Comparison of ENCODE assay signal across 16 cellular contexts in genomic region chr4:100016191-100016590, GRCh38.
"Had no signal": no experiment of that assay in that cellular context is flagged by ENCODE, and none has a peak within 500 bp of the region (broad histone marks: within the 10 kb centered on the region; RNA-seq: fewer than 3 reads in every experiment).

No MANE protein-coding gene starts in this region.

- H3K4me3 ChIP-seq: adrenal gland, tibial nerve, vagina had no signal

- H3K27me3 ChIP-seq: adrenal gland, brain microvascular endothelial cell, tibial nerve, vagina had no signal

- H3K36me3 ChIP-seq: adrenal gland, brain microvascular endothelial cell, tibial nerve, vagina had no signal

- DNase-seq: activated naive CD4-positive, alpha-beta T cell treated with anti-CD3 and anti-CD28 coated beads, Interleukin-2, amount 50 U/mL, for 16 hours; activated T-cell treated with anti-CD3 and anti-CD28 coated beads, Interleukin-2, amount 50 U/mL, for 24 hours; adrenal gland; brain microvascular endothelial cell; cortex of kidney; effector memory CD8-positive, alpha-beta T cell; naive thymus-derived CD8-positive, alpha-beta T cell; stimulated activated CD4-positive, alpha-beta T cell treated with anti-CD3 and anti-CD28 coated beads, Interleukin-12 subunit alpha, Interleukin-12 subunit beta, amount 100 ng/mL, for 4 hours; T-cell; T-helper 9 cell had no signal

- H3K9me3 ChIP-seq: adrenal gland, tibial nerve, vagina had no signal

- ATAC-seq: activated CD4-positive, CD25-positive, alpha-beta regulatory T cell treated with anti-CD3 and anti-CD28 coated beads, Interleukin-2, amount 50 U/mL, for 24 hours; effector memory CD8-positive, alpha-beta T cell; left lobe of liver; naive thymus-derived CD8-positive, alpha-beta T cell; stimulated activated memory B cell treated with anti-CD40 and anti-IgM and Interleukin-4, amounts not matched to agents 10 μg/mL and 1 μg/mL and 100 μg/mL, for 72 hours; T-cell had no signal

- H3K4me1 ChIP-seq: adrenal gland, tibial nerve, vagina had no signal

- H3K27ac ChIP-seq: adrenal gland, brain microvascular endothelial cell, tibial nerve, vagina had no signal

- FAIRE-seq: keratinocyte had no signal
